ENCODE assay signal across 1 cellular context in genomic region chr2:38742797-38743559, GRCh38.
TF ChIP-seq lines count a peak whose summit lies in the region.

No MANE protein-coding gene starts in this region.

TF ChIP-seq in K562, 482 proteins besides CTCF, POLR2A, EP300 and RAD21 (continued from another document):
- TF ChIP-seq, protein P1, sequence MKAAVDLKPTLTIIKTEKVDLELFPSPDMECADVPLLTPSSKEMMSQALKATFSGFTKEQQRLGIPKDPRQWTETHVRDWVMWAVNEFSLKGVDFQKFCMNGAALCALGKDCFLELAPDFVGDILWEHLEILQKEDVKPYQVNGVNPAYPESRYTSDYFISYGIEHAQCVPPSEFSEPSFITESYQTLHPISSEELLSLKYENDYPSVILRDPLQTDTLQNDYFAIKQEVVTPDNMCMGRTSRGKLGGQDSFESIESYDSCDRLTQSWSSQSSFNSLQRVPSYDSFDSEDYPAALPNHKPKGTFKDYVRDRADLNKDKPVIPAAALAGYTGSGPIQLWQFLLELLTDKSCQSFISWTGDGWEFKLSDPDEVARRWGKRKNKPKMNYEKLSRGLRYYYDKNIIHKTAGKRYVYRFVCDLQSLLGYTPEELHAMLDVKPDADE (conservative IDR thresholded peaks at IDR 0.05; ENCODE audit: control insufficient read depth, low read depth, low read length) = no peak
- TF ChIP-seq TCF7L2 (IDR thresholded peaks at IDR 0.05; ENCODE audit: low read depth, low read length) (no peak), SMAD2 (IDR thresholded peaks at IDR 0.05; ENCODE audit: low read depth, low read length) (no peak), ZNF512 (tag; IDR thresholded peaks at IDR 0.05) (no peak), FOXJ2 (tag; IDR thresholded peaks at IDR 0.05) (no peak), POLR2AphosphoS2 (IDR thresholded peaks at IDR 0.05; ENCODE audit: low read length) (no peak; the same call in 1 of the 2 replicates), ADNP (tag; IDR thresholded peaks at IDR 0.05) (no peak), EZH2 (IDR thresholded peaks at IDR 0.05; ENCODE audit: borderline replicate concordance, low read depth, low read length) (no peak), ZNF384 (IDR thresholded peaks at IDR 0.05; ENCODE audit: low read depth, low read length) (0 out of 2 replicates have a peak, but pooled peaks have one; percentile 23), MGA (IDR thresholded peaks at IDR 0.05) (no peak), IFI16 (CRISPR knock-in tag; IDR thresholded peaks at IDR 0.05) (no peak), CCAR2 (IDR thresholded peaks at IDR 0.05; ENCODE audit: low read depth, low read length) (no peak), NFE2 (IDR thresholded peaks at IDR 0.05; ENCODE audit: low read depth) (peak; percentile 47; the same call in 1 of the 2 replicates), ARID2 (IDR thresholded peaks at IDR 0.05) (no peak), SETDB1 (IDR thresholded peaks at IDR 0.05; ENCODE audit: low read length) (no peak), ATF6 (CRISPR knock-in tag; IDR thresholded peaks at IDR 0.05) (no peak), ZNF644 (tag; IDR thresholded peaks at IDR 0.05; ENCODE audit: low read depth) (no peak), BRF1 (IDR thresholded peaks at IDR 0.05; ENCODE audit: borderline replicate concordance, extremely low read depth, insufficient read length) (no peak), RBM22 (IDR thresholded peaks at IDR 0.05; ENCODE audit: low read depth, low read length, poor library complexity, severe bottlenecking) (peak; percentile 10), ZNF23 (CRISPR knock-in tag; IDR thresholded peaks at IDR 0.05) (no peak), FOXA1 (IDR thresholded peaks at IDR 0.05; ENCODE audit: borderline replicate concordance) (no peak), ZBTB1 (CRISPR knock-in tag; IDR thresholded peaks at IDR 0.05; ENCODE audit: borderline replicate concordance, low read depth) (no peak), BCLAF1 (IDR thresholded peaks at IDR 0.05; ENCODE audit: borderline replicate concordance in 1 of 2, control insufficient read depth in 1 of 2, low read depth in 2 of 2, low read length in 1 of 2) (peak in 1 of 2 experiments; percentile 59; a peak in 2 of 4 replicates), ZNF408 (CRISPR knock-in tag; IDR thresholded peaks at IDR 0.05; ENCODE audit: low read depth) (no peak), ETV1 (tag; conservative IDR thresholded peaks at IDR 0.05; ENCODE audit: low read depth) (no peak)
- TF ChIP-seq, protein P2, sequence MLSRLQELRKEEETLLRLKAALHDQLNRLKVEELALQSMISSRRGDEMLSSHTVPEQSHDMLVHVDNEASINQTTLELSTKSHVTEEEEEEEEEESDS (CRISPR knock-in tag; IDR thresholded peaks at IDR 0.05) = no peak
- TF ChIP-seq, protein P3, sequence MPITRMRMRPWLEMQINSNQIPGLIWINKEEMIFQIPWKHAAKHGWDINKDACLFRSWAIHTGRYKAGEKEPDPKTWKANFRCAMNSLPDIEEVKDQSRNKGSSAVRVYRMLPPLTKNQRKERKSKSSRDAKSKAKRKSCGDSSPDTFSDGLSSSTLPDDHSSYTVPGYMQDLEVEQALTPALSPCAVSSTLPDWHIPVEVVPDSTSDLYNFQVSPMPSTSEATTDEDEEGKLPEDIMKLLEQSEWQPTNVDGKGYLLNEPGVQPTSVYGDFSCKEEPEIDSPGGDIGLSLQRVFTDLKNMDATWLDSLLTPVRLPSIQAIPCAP (CRISPR knock-in tag; IDR thresholded peaks at IDR 0.05; ENCODE audit: borderline replicate concordance) = no peak
- TF ChIP-seq, protein P4, sequence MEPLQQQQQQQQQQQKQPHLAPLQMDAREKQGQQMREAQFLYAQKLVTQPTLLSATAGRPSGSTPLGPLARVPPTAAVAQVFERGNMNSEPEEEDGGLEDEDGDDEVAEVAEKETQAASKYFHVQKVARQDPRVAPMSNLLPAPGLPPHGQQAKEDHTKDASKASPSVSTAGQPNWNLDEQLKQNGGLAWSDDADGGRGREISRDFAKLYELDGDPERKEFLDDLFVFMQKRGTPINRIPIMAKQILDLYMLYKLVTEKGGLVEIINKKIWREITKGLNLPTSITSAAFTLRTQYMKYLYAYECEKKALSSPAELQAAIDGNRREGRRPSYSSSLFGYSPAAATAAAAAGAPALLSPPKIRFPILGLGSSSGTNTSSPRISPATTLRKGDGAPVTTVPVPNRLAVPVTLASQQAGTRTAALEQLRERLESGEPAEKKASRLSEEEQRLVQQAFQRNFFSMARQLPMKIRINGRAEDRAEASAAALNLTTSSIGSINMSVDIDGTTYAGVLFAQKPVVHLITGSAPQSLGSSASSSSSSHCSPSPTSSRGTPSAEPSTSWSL (CRISPR knock-in tag; IDR thresholded peaks at IDR 0.05; ENCODE audit: borderline replicate concordance) = no peak
- TF ChIP-seq, protein P5, sequence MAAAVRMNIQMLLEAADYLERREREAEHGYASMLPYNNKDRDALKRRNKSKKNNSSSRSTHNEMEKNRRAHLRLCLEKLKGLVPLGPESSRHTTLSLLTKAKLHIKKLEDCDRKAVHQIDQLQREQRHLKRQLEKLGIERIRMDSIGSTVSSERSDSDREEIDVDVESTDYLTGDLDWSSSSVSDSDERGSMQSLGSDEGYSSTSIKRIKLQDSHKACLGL (CRISPR knock-in tag; IDR thresholded peaks at IDR 0.05; ENCODE audit: borderline replicate concordance, poor library complexity, severe bottlenecking) = no peak
